10 cellular contexts compared by ENCODE assay signal in genomic region chr4:184793735-184794355, GRCh38.
"Had no signal": no experiment of that assay in that cellular context is flagged by ENCODE, and none has a peak within 500 bp of the region (broad histone marks: within the 10 kb centered on the region; RNA-seq: fewer than 3 reads in every experiment).

No MANE protein-coding gene starts in this region.

- H3K4me3 ChIP-seq: colonic mucosa, sigmoid colon had no signal

- H3K27me3 ChIP-seq: colonic mucosa, sigmoid colon had no signal

- H3K9me3 Mint-ChIP-seq: activated CD4-positive, alpha-beta memory T cell treated with anti-CD3 and anti-CD28 coated beads for 36 hours; activated T-cell treated with anti-CD3 and anti-CD28 coated beads, Interleukin-2, amount 50 U/mL, for 24 hours had no signal

- DNase-seq: activated CD4-positive, alpha-beta memory T cell treated with anti-CD3 and anti-CD28 coated beads for 36 hours; activated CD4-positive, alpha-beta T cell treated with anti-CD3 and anti-CD28 coated beads for 36 hours; activated effector memory CD4-positive, alpha-beta T cell treated with Interleukin-2 at 50 U/mL for 16 hours; activated naive CD4-positive, alpha-beta T cell treated with anti-CD3 and anti-CD28 coated beads, Interleukin-2, amount 50 U/mL, for 16 hours; central memory CD4-positive, alpha-beta T cell; colonic mucosa; sigmoid colon; stimulated activated CD4-positive, alpha-beta T cell treated with anti-CD3 and anti-CD28 coated beads, Interleukin-1b, Interleukin-23, amount 100 ng/mL, for 48 hours; T-helper 17 cell had no signal

- H3K27ac ChIP-seq: colonic mucosa had no signal

- H3K36me3 ChIP-seq: colonic mucosa had no signal

- H3K27ac Mint-ChIP-seq: activated CD4-positive, alpha-beta memory T cell treated with anti-CD3 and anti-CD28 coated beads for 36 hours; activated CD4-positive, alpha-beta T cell treated with anti-CD3 and anti-CD28 coated beads for 36 hours had no signal

- H3K4me1 ChIP-seq: colonic mucosa had no signal

- H3K4me3 Mint-ChIP-seq: activated CD4-positive, alpha-beta T cell treated with anti-CD3 and anti-CD28 coated beads for 36 hours; T-helper 17 cell had no signal

- H3K9me3 ChIP-seq: colonic mucosa, sigmoid colon had no signal

- H3K27me3 Mint-ChIP-seq: activated CD4-positive, alpha-beta memory T cell treated with anti-CD3 and anti-CD28 coated beads for 36 hours; activated CD4-positive, alpha-beta T cell treated with anti-CD3 and anti-CD28 coated beads for 36 hours; activated T-cell treated with anti-CD3 and anti-CD28 coated beads, Interleukin-2, amount 50 U/mL, for 24 hours; T-helper 17 cell had no signal
